In genomic region chr1:99456536-99456935, GRCh38 we compare ENCODE assay signal across 21 cellular contexts.
DNase-seq lines count a peak whose midpoint lies in the region; ATAC-seq and TF ChIP-seq lines count a peak whose summit lies in the region.
"Had no signal": no experiment of that assay in that cellular context is flagged by ENCODE, and none has a peak within 500 bp of the region (broad histone marks: within the 10 kb centered on the region; RNA-seq: fewer than 3 reads in every experiment).

No MANE protein-coding gene starts in this region.

- H3K9me3 ChIP-seq in trophoblast cell (ENCODE audit: insufficient read depth, low read depth, low read length) (no peaks in the 10 kb centered on the region), hepatocyte (ENCODE audit: low read depth) (no peaks in the 10 kb centered on the region)
- H3K9me3 ChIP-seq: gastroesophageal sphincter, suprapubic skin had no signal

- H4K8ac ChIP-seq in trophoblast cell (ENCODE audit: low read depth, low read length) = no peak overlapping the region

- ATAC-seq in HG03342 (IDR thresholded peaks at IDR 0.05; ENCODE audit: unreplicated experiment) = no peak
- ATAC-seq: gastroesophageal sphincter, right cardiac atrium had no signal

- H2AFZ ChIP-seq in trophoblast cell (ENCODE audit: insufficient read depth, low read length, poor library complexity) = no peak overlapping the region
- no peak overlapping the region for H2AFZ ChIP-seq in hepatocyte
- H2AFZ ChIP-seq: neural progenitor cell had no signal

- no peaks in the 10 kb centered on the region for H3K79me1 ChIP-seq in trophoblast cell (ENCODE audit: low read length)

- no peak overlapping the region for H3K27ac Mint-ChIP-seq in progenitor cell of endocrine pancreas
- H3K27ac Mint-ChIP-seq: activated naive CD4-positive, alpha-beta T cell treated with anti-CD3 and anti-CD28 coated beads for 36 hours; endodermal cell; memory B cell; neural progenitor cell had no signal

- H4K12ac ChIP-seq in trophoblast cell (ENCODE audit: low read depth, low read length) = no peak overlapping the region

- no peaks in the 10 kb centered on the region for H3K36me3 Mint-ChIP-seq in progenitor cell of endocrine pancreas (ENCODE audit: insufficient read depth)
- H3K36me3 Mint-ChIP-seq: memory B cell, neural progenitor cell had no signal

- H3K18ac ChIP-seq in trophoblast cell (ENCODE audit: low read length) = no peak overlapping the region

- no peak overlapping the region for H3K27ac ChIP-seq in trophoblast cell (ENCODE audit: low read depth, low read length)
- no peak overlapping the region for H3K27ac ChIP-seq in hepatocyte
- H3K27ac ChIP-seq: cardiac muscle cell, gastroesophageal sphincter, neural progenitor cell, suprapubic skin had no signal

- no peak overlapping the region for H4K91ac ChIP-seq in trophoblast cell (ENCODE audit: low read depth, low read length)

- WGBS in trophoblast cell (ENCODE audit: extremely low coverage, insufficient coverage, insufficient read length) = no CpG with 5 or more reads among the region's 5 CpGs
- WGBS in hepatocyte (ENCODE audit: low lambda C conversion rate, missing lambda C conversion rate) = 92% methylated on average over 5 of the region's 5 CpGs

- no peak overlapping the region for H3K14ac ChIP-seq in trophoblast cell (ENCODE audit: low read length)

- H3K4me3 Mint-ChIP-seq in progenitor cell of endocrine pancreas (ENCODE audit: low read depth) = no peak overlapping the region
- H3K4me3 Mint-ChIP-seq: activated naive CD4-positive, alpha-beta T cell treated with anti-CD3 and anti-CD28 coated beads for 36 hours; endodermal cell; memory B cell; neural progenitor cell had no signal

- H3K4me2 ChIP-seq in trophoblast cell (ENCODE audit: low read length) = no peak overlapping the region
- H3K4me2 ChIP-seq in hepatocyte = no peak overlapping the region
- H3K4me2 ChIP-seq: neural progenitor cell had no signal

- H3K4me1 Mint-ChIP-seq in progenitor cell of endocrine pancreas (ENCODE audit: low read depth) = peaks cover 4% of the 10 kb centered on the region
- H3K4me1 Mint-ChIP-seq: endodermal cell, memory B cell, neural progenitor cell had no signal

- no peak overlapping the region for H3K23ac ChIP-seq in trophoblast cell (ENCODE audit: low read length)

- H3K79me2 ChIP-seq in trophoblast cell (ENCODE audit: control insufficient read depth, insufficient read depth, low read length, poor library complexity) (no peaks in the 10 kb centered on the region), hepatocyte (no peaks in the 10 kb centered on the region)

- peak; percentile 57 for DNase-seq in ELR (ENCODE audit: low read depth)
- DNase-seq in NCI-H82 treated with DMSO at 0.1 percent for 48 hours (lab: John Stamatoyannopoulos, UW; ENCODE audit: unreplicated experiment) = peak; percentile 45
- peak; percentile 82 for DNase-seq in cerebellum (ENCODE audit: low spot score)
- no peak for DNase-seq in trophoblast cell
- no peak for DNase-seq in hepatocyte (ENCODE audit: low spot score)
- DNase-seq in progenitor cell of endocrine pancreas (ENCODE audit: low spot score, unreplicated experiment) = no peak
- no peak for DNase-seq in DMS79 (lab: John Stamatoyannopoulos, UW)
- DNase-seq: activated CD8-positive, alpha-beta memory T cell treated with anti-CD3 and anti-CD28 coated beads, Interleukin-2, amount 50 U/mL, for 48 hours; activated naive CD4-positive, alpha-beta T cell treated with anti-CD3 and anti-CD28 coated beads for 36 hours; endodermal cell; NCI-H2081 treated with DMSO at 0.1 percent for 48 hours; NCI-H748 treated with DMSO at 0.1 percent for 48 hours; right cardiac atrium; stimulated activated CD4-positive, alpha-beta T cell treated with anti-CD3 and anti-CD28 coated beads, Interleukin-2, amount 100 ng/mL, for 24 hours; T-helper 2 cell had no signal

- no peaks in the 10 kb centered on the region for H3K9me2 ChIP-seq in hepatocyte (replicated peaks; ENCODE audit: insufficient read depth)

- no peaks in the 10 kb centered on the region for H3K36me3 ChIP-seq in trophoblast cell (ENCODE audit: control insufficient read depth in 1 of 2, insufficient read depth in 2 of 2, low read length in 2 of 2)
- no peaks in the 10 kb centered on the region for H3K36me3 ChIP-seq in hepatocyte (replicated peaks; ENCODE audit: insufficient read depth, low read depth)
- H3K36me3 ChIP-seq: cardiac muscle cell, gastroesophageal sphincter, neural progenitor cell, suprapubic skin had no signal

- H3K27me3 Mint-ChIP-seq in progenitor cell of endocrine pancreas = no peaks in the 10 kb centered on the region

- H2BK5ac ChIP-seq in trophoblast cell (ENCODE audit: low read depth, low read length, poor library complexity) = peak overlapping the region; percentile 7

- H3K4ac ChIP-seq in trophoblast cell (ENCODE audit: low read depth, low read length) = no peak overlapping the region

- H3K4me1 ChIP-seq in trophoblast cell (ENCODE audit: control insufficient read depth in 1 of 2, insufficient read depth in 2 of 2, low read length in 2 of 2) = peaks cover 0 to 2% of the 10 kb centered on the region in 2 experiments
- no peaks in the 10 kb centered on the region for H3K4me1 ChIP-seq in hepatocyte (ENCODE audit: insufficient read depth)
- H3K4me1 ChIP-seq: gastroesophageal sphincter, neural progenitor cell, suprapubic skin had no signal

- TF ChIP-seq CTCF in hepatocyte (IDR thresholded peaks at IDR 0.05; ENCODE audit: poor library complexity) (no peak), progenitor cell of endocrine pancreas (IDR thresholded peaks at IDR 0.05; ENCODE audit: unreplicated experiment) (no peak)

- H3K4me3 ChIP-seq in trophoblast cell (ENCODE audit: low read depth, low read length) (no peak overlapping the region), hepatocyte (no peak overlapping the region)
- H3K4me3 ChIP-seq: cardiac muscle cell, gastroesophageal sphincter, neural progenitor cell, suprapubic skin had no signal

- no peak overlapping the region for H2BK120ac ChIP-seq in trophoblast cell (ENCODE audit: insufficient read depth, low read length, poor library complexity)

- no peak overlapping the region for H3K9ac ChIP-seq in trophoblast cell (ENCODE audit: low read length)
- H3K9ac ChIP-seq: neural progenitor cell had no signal

- no peaks in the 10 kb centered on the region for H4K20me1 ChIP-seq in hepatocyte (ENCODE audit: insufficient read depth, poor library complexity, severe bottlenecking)

- H3K9me3 Mint-ChIP-seq in progenitor cell of endocrine pancreas (ENCODE audit: low read depth) = no peaks in the 10 kb centered on the region
- H3K9me3 Mint-ChIP-seq: activated naive CD4-positive, alpha-beta T cell treated with anti-CD3 and anti-CD28 coated beads for 36 hours; endodermal cell; memory B cell; neural progenitor cell had no signal

- H3K27me3 ChIP-seq in trophoblast cell (ENCODE audit: insufficient read depth, low read length) (no peaks in the 10 kb centered on the region), hepatocyte (no peaks in the 10 kb centered on the region)
- H3K27me3 ChIP-seq: cardiac muscle cell, gastroesophageal sphincter, neural progenitor cell, suprapubic skin had no signal

- no peak overlapping the region for H2BK12ac ChIP-seq in trophoblast cell (ENCODE audit: low read length)

- no peak overlapping the region for H2AK5ac ChIP-seq in trophoblast cell (ENCODE audit: low read length)

Comparison
In these comparisons a context has a peak if more than half of its experiments do, and no peak if none do; other contexts are left out.
1. DNase-seq: peak in ELR (single experiment), NCI-H82 treated with DMSO at 0.1 percent for 48 hours (single experiment) and cerebellum (single experiment); none in trophoblast cell (0 of 2), hepatocyte (single experiment), progenitor cell of endocrine pancreas (single experiment) and DMS79 (single experiment).